In genomic region chr4:40502936-40503335, GRCh38 we compare ENCODE assay signal across 11 cellular contexts.
DNase-seq lines count a peak whose midpoint lies in the region; ATAC-seq and TF ChIP-seq lines count a peak whose summit lies in the region.
"Had no signal": no experiment of that assay in that cellular context is flagged by ENCODE, and none has a peak within 500 bp of the region (broad histone marks: within the 10 kb centered on the region; RNA-seq: fewer than 3 reads in every experiment).

No MANE protein-coding gene starts in this region.

- no peaks in the 10 kb centered on the region for H3K9me3 Mint-ChIP-seq in activated CD8-positive, alpha-beta memory T cell treated with anti-CD3 and anti-CD28 coated beads, Interleukin-2, amount 10 ng/mL, durations not matched to agents 7 days and 5 days (ENCODE audit: low read depth)
- no peaks in the 10 kb centered on the region for H3K9me3 Mint-ChIP-seq in WTC11
- H3K9me3 Mint-ChIP-seq in stimulated activated naive B cell treated with anti-CD40 and anti-IgM and Interleukin-4, amounts not matched to agents 10 μg/mL and 1 μg/mL and 100 μg/mL, for 72 hours: no peaks in the 10 kb centered on the region
- H3K9me3 Mint-ChIP-seq in MCF 10A (ENCODE audit: unreplicated experiment): no peaks in the 10 kb centered on the region

- no peak for TF ChIP-seq CTCF in WTC11 (IDR thresholded peaks at IDR 0.05)
- no peak for TF ChIP-seq CTCF in MCF 10A (IDR thresholded peaks at IDR 0.05; ENCODE audit: unreplicated experiment)

- H3K4me1 Mint-ChIP-seq in activated CD8-positive, alpha-beta memory T cell treated with anti-CD3 and anti-CD28 coated beads, Interleukin-2, amount 10 ng/mL, durations not matched to agents 7 days and 5 days: peaks cover 16% of the 10 kb centered on the region
- H3K4me1 Mint-ChIP-seq in WTC11: peaks cover 11% of the 10 kb centered on the region
- H3K4me1 Mint-ChIP-seq in stimulated activated naive B cell treated with anti-CD40 and anti-IgM and Interleukin-4, amounts not matched to agents 10 μg/mL and 1 μg/mL and 100 μg/mL, for 72 hours: peaks cover 8 to 14% of the 10 kb centered on the region in 2 donors
- H3K4me1 Mint-ChIP-seq in MCF 10A (ENCODE audit: insufficient read depth, unreplicated experiment): no peaks in the 10 kb centered on the region

- H3K27me3 Mint-ChIP-seq in activated CD8-positive, alpha-beta memory T cell treated with anti-CD3 and anti-CD28 coated beads, Interleukin-2, amount 10 ng/mL, durations not matched to agents 7 days and 5 days: no peaks in the 10 kb centered on the region
- no peaks in the 10 kb centered on the region for H3K27me3 Mint-ChIP-seq in WTC11 (ENCODE audit: low read depth)
- no peaks in the 10 kb centered on the region for H3K27me3 Mint-ChIP-seq in stimulated activated naive B cell treated with anti-CD40 and anti-IgM and Interleukin-4, amounts not matched to agents 10 μg/mL and 1 μg/mL and 100 μg/mL, for 72 hours
- no peaks in the 10 kb centered on the region for H3K27me3 Mint-ChIP-seq in MCF 10A (ENCODE audit: insufficient read depth, unreplicated experiment)

- H3K4me3 Mint-ChIP-seq in activated CD8-positive, alpha-beta memory T cell treated with anti-CD3 and anti-CD28 coated beads, Interleukin-2, amount 10 ng/mL, durations not matched to agents 7 days and 5 days: no peak overlapping the region
- H3K4me3 Mint-ChIP-seq in WTC11 (no peak overlapping the region), MCF 10A (ENCODE audit: unreplicated experiment) (no peak overlapping the region)
- H3K4me3 Mint-ChIP-seq in stimulated activated naive B cell treated with anti-CD40 and anti-IgM and Interleukin-4, amounts not matched to agents 10 μg/mL and 1 μg/mL and 100 μg/mL, for 72 hours: no peak overlapping the region

- CTCF ChIA-PET in activated CD8-positive, alpha-beta memory T cell treated with anti-CD3 and anti-CD28 coated beads, Interleukin-2, amount 10 ng/mL, durations not matched to agents 7 days and 5 days (lab: Charles Lee): no interaction called here
- CTCF ChIA-PET in WTC11 (lab: Charles Lee) (no interaction called here), MCF 10A (lab: Yijun Ruan, JAX) (no interaction called here)

- peak overlapping the region; percentile 56 for H3K27ac Mint-ChIP-seq in activated CD8-positive, alpha-beta memory T cell treated with anti-CD3 and anti-CD28 coated beads, Interleukin-2, amount 10 ng/mL, durations not matched to agents 7 days and 5 days
- H3K27ac Mint-ChIP-seq in WTC11 (peak overlapping the region; percentile 78), MCF 10A (ENCODE audit: low read depth, unreplicated experiment) (no peak overlapping the region)
- H3K27ac Mint-ChIP-seq in stimulated activated naive B cell treated with anti-CD40 and anti-IgM and Interleukin-4, amounts not matched to agents 10 μg/mL and 1 μg/mL and 100 μg/mL, for 72 hours: no peak overlapping the region

- no TSS peak for BruUV-seq in MCF 10A (replicated peaks; lab: Mats Ljungman, UMichigan)

- intact Hi-C loops in MCF 10A (cut with micrococcal nuclease): no loop called here

- POLR2A ChIA-PET in WTC11 (lab: Charles Lee) (interaction anchor here (0.6 kb wide), 1 partner anchor 38 kb away, joined by 3 read pairs; no protein-coding TSS in a partner anchor), MCF 10A (lab: Yijun Ruan, JAX) (no interaction called here)

- peak; percentile 57 for ATAC-seq in activated CD8-positive, alpha-beta memory T cell treated with anti-CD3 and anti-CD28 coated beads, Interleukin-2, amount 10 ng/mL, durations not matched to agents 7 days and 5 days
- ATAC-seq in HG02870 (IDR thresholded peaks at IDR 0.05; ENCODE audit: unreplicated experiment) (peak; percentile 72), WTC11 (no peak), GM19397 (IDR thresholded peaks at IDR 0.05; ENCODE audit: unreplicated experiment) (no peak)
- ATAC-seq in stimulated activated naive B cell treated with anti-CD40 and anti-IgM and Interleukin-4, amounts not matched to agents 10 μg/mL and 1 μg/mL and 100 μg/mL, for 72 hours (replicated peaks): peak; percentile 33 to 49

- no peaks in the 10 kb centered on the region for H3K36me3 Mint-ChIP-seq in activated CD8-positive, alpha-beta memory T cell treated with anti-CD3 and anti-CD28 coated beads, Interleukin-2, amount 10 ng/mL, durations not matched to agents 7 days and 5 days
- H3K36me3 Mint-ChIP-seq in WTC11 (peaks cover 11% of the 10 kb centered on the region), MCF 10A (ENCODE audit: insufficient read depth, unreplicated experiment) (no peaks in the 10 kb centered on the region)
- H3K36me3 Mint-ChIP-seq in stimulated activated naive B cell treated with anti-CD40 and anti-IgM and Interleukin-4, amounts not matched to agents 10 μg/mL and 1 μg/mL and 100 μg/mL, for 72 hours: peaks cover 0 to 5% of the 10 kb centered on the region in 2 donors

- no peak for DNase-seq in activated CD8-positive, alpha-beta memory T cell treated with anti-CD3 and anti-CD28 coated beads, Interleukin-2, amount 10 ng/mL, durations not matched to agents 7 days and 5 days
- DNase-seq in activated CD8-positive, alpha-beta memory T cell treated with anti-CD3 and anti-CD28 coated beads, Interleukin-2, amount 50 U/mL, for 48 hours: no peak
- DNase-seq in WTC11 (ENCODE audit: low spot score) (no peak), GM03348 (ENCODE audit: low spot score) (no peak), MCF 10A (ENCODE audit: unreplicated experiment) (no peak)
- DNase-seq in stimulated activated naive B cell treated with anti-CD40 and anti-IgM and Interleukin-4, amounts not matched to agents 10 μg/mL and 1 μg/mL and 100 μg/mL, for 72 hours: no peak
- DNase-seq: amniotic stem cell; NCI-H2227 treated with DMSO at 0.1 percent for 48 hours; stimulated activated naive CD4-positive, alpha-beta T cell treated with Interleukin-2 at 50 U/mL for 16 hours had no signal

TF ChIP-seq in WTC11, 78 proteins besides CTCF, POLR2A, EP300 and RAD21:
- TF ChIP-seq STAT6 (CRISPR knock-in tag; conservative IDR thresholded peaks at IDR 0.05; ENCODE audit: low read depth): no peak
- no peak for TF ChIP-seq JUN (CRISPR knock-in tag; IDR thresholded peaks at IDR 0.05)
- no peak for TF ChIP-seq ZNF121 (CRISPR knock-in tag; IDR thresholded peaks at IDR 0.05)

Comparison
In these comparisons a context has a peak if more than half of its experiments do, and no peak if none do; other contexts are left out.
1. ATAC-seq: peak in activated CD8-positive, alpha-beta memory T cell treated with anti-CD3 and anti-CD28 coated beads, Interleukin-2, amount 10 ng/mL, durations not matched to agents 7 days and 5 days (single experiment), HG02870 (single experiment) and stimulated activated naive B cell treated with anti-CD40 and anti-IgM and Interleukin-4, amounts not matched to agents 10 μg/mL and 1 μg/mL and 100 μg/mL, for 72 hours (2 of 2); none in WTC11 (single experiment) and GM19397 (single experiment).
2. H3K27ac Mint-ChIP-seq: peak in activated CD8-positive, alpha-beta memory T cell treated with anti-CD3 and anti-CD28 coated beads, Interleukin-2, amount 10 ng/mL, durations not matched to agents 7 days and 5 days (single experiment) and WTC11 (single experiment); none in stimulated activated naive B cell treated with anti-CD40 and anti-IgM and Interleukin-4, amounts not matched to agents 10 μg/mL and 1 μg/mL and 100 μg/mL, for 72 hours (single experiment) and MCF 10A (single experiment).